Comparison of ENCODE assay signal across 9 cellular contexts in genomic region chr3:69425249-69425648, GRCh38. TPM values are rescaled to one million over a fixed set of nuclear protein-coding genes. Genes with fewer than 3 reads are reported as not detected.
DNase-seq lines count a peak whose midpoint lies in the region; ATAC-seq and TF ChIP-seq lines count a peak whose summit lies in the region.
"Had no signal": no experiment of that assay in that cellular context is flagged by ENCODE, and none has a peak within 500 bp of the region (broad histone marks: within the 10 kb centered on the region; RNA-seq: fewer than 3 reads in every experiment).

No MANE protein-coding gene starts in this region.

- H3K4me3 Mint-ChIP-seq in CD4-positive, alpha-beta T cell: no peak overlapping the region

- DNase-seq in CD4-positive, alpha-beta T cell: no peak
- peak; percentile 46 for DNase-seq in SW480 (ENCODE audit: low spot score)
- no peak for DNase-seq in esophagus squamous epithelium (lab: John Stamatoyannopoulos, UW)
- peak; percentile 67 for DNase-seq in pons (ENCODE audit: low spot score)
- DNase-seq in tibial artery: no peak
- no peak for DNase-seq in NCI-H2196 treated with DMSO at 0.1 percent for 48 hours (lab: John Stamatoyannopoulos, UW; ENCODE audit: unreplicated experiment)

- H3K9me3 Mint-ChIP-seq in CD4-positive, alpha-beta T cell: no peaks in the 10 kb centered on the region

- H3K4me1 Mint-ChIP-seq in CD4-positive, alpha-beta T cell (ENCODE audit: low read depth): no peaks in the 10 kb centered on the region

- TF ChIP-seq POLR2A in esophagus squamous epithelium (IDR thresholded peaks at IDR 0.05): no peak

- H3K36me3 ChIP-seq in esophagus squamous epithelium (no peaks in the 10 kb centered on the region), tibial artery (no peaks in the 10 kb centered on the region)

- no peak overlapping the region for H3K27ac ChIP-seq in CD4-positive, alpha-beta T cell (ENCODE audit: low read depth, low read length)
- no peak overlapping the region for H3K27ac ChIP-seq in esophagus squamous epithelium
- H3K27ac ChIP-seq in tibial artery: no peak overlapping the region
- H3K27ac ChIP-seq: SK-N-MC had no signal

- TF ChIP-seq CTCF in CD4-positive, alpha-beta T cell (IDR thresholded peaks at IDR 0.05): peak; percentile 25
- TF ChIP-seq CTCF in esophagus squamous epithelium (IDR thresholded peaks at IDR 0.05) (peak in 5 of 6 experiments; percentile 37 to 69 (median 40)), tibial artery (IDR thresholded peaks at IDR 0.05) (peak in 1 of 2 experiments; percentile 26)

- peaks cover 0 to 22% (median 4%) of the 10 kb centered on the region in 3 donors for H3K4me1 ChIP-seq in esophagus squamous epithelium
- no peaks in the 10 kb centered on the region for H3K4me1 ChIP-seq in tibial artery

- POLR2A ChIA-PET in CD4-positive, alpha-beta T cell (lab: Charles Lee): no interaction called here

- H3K27ac Mint-ChIP-seq in CD4-positive, alpha-beta T cell: no peak overlapping the region

- WGBS in esophagus squamous epithelium, 2 donors: 57 to 59% methylated on average over 4 of the region's 4 CpGs

- no peaks in the 10 kb centered on the region for H3K27me3 Mint-ChIP-seq in CD4-positive, alpha-beta T cell

- no peaks in the 10 kb centered on the region for H3K9me3 ChIP-seq in CD4-positive, alpha-beta T cell (ENCODE audit: control insufficient read depth, low read length)
- no peaks in the 10 kb centered on the region for H3K9me3 ChIP-seq in esophagus squamous epithelium
- H3K9me3 ChIP-seq in tibial artery: no peaks in the 10 kb centered on the region

- no peak overlapping the region for H3K4me3 ChIP-seq in esophagus squamous epithelium
- H3K4me3 ChIP-seq in tibial artery: no peak overlapping the region
- H3K4me3 ChIP-seq: SK-N-MC had no signal

- CTCF ChIA-PET in CD4-positive, alpha-beta T cell (lab: Charles Lee): interaction anchor here (1.4 kb wide), 1 partner anchor 263 kb away, joined by 3 read pairs; no protein-coding TSS in a partner anchor

- no peaks in the 10 kb centered on the region for H3K27me3 ChIP-seq in CD4-positive, alpha-beta T cell (ENCODE audit: control insufficient read depth, insufficient read depth, low read length)
- H3K27me3 ChIP-seq in esophagus squamous epithelium (no peaks in the 10 kb centered on the region), tibial artery (no peaks in the 10 kb centered on the region)

- H3K36me3 Mint-ChIP-seq in CD4-positive, alpha-beta T cell (ENCODE audit: low read depth): no peaks in the 10 kb centered on the region

- no peak for ATAC-seq in CD4-positive, alpha-beta T cell (ENCODE audit: poor library complexity)
- ATAC-seq in GM18907 (IDR thresholded peaks at IDR 0.05; ENCODE audit: unreplicated experiment) (peak; percentile 90), HG03139 (IDR thresholded peaks at IDR 0.05; ENCODE audit: unreplicated experiment) (peak; percentile 85)

- intact Hi-C loops in CD4-positive, alpha-beta T cell (cut with DNase I, micrococcal nuclease): loop anchor here in 1 of 2 experiments (2.0 kb wide), 1 partner anchor 264 kb away; no protein-coding TSS in a partner anchor
- intact Hi-C loops in esophagus squamous epithelium (cut with DNase I): no loop called here
- intact Hi-C loops in tibial artery (cut with DNase I; ENCODE audit: low total_unique reads): no loop called here

RNA-seq across cellular contexts. Expression of gene FRMD4B, which starts 39.4 kb away (rescaled TPM):
- 1 to 10 TPM; 5.5 to 7.7 TPM for total RNA-seq in CD4-positive, alpha-beta T cell
- total RNA-seq in esophagus squamous epithelium: 10 to 100 TPM; 37.5 to 66.2 (median 62.5) TPM

Comparison
In these comparisons a context has a peak if more than half of its experiments do, and no peak if none do; other contexts are left out.
1. DNase-seq: peak in SW480 (single experiment) and pons (single experiment); none in CD4-positive, alpha-beta T cell (0 of 10), esophagus squamous epithelium (single experiment), tibial artery (0 of 2) and NCI-H2196 treated with DMSO at 0.1 percent for 48 hours (single experiment).
2. RNA of gene FRMD4B, which starts 39.4 kb away (total RNA-seq): 37.5 to 66.2 TPM in esophagus squamous epithelium; 5.5 to 7.7 TPM in CD4-positive, alpha-beta T cell; every median in the first group is over 4 times any median in the second.